In genomic region chr1:25815208-25816111, GRCh38 we compare ENCODE assay signal across 19 cellular contexts. TPM values are rescaled to one million over a fixed set of nuclear protein-coding genes. Genes with fewer than 3 reads are reported as not detected.
"Had no signal": no experiment of that assay in that cellular context is flagged by ENCODE, and none has a peak within 500 bp of the region (broad histone marks: within the 10 kb centered on the region; RNA-seq: fewer than 3 reads in every experiment).

No MANE protein-coding gene starts in this region.

- ATAC-seq: effector memory CD8-positive, alpha-beta T cell; heart right ventricle; left lobe of liver; natural killer cell treated with Interleukin-12 subunit alpha and Interleukin-12 subunit beta and Interleukin-15 and Interleukin-18, amount 100 ng/mL, for 72 hours; right cardiac atrium; stimulated activated naive CD8-positive, alpha-beta T cell treated with anti-CD3 and anti-CD28 coated beads, Interleukin-15, amount 100 ng/mL, for 72 hours had no signal

- H3K9me3 Mint-ChIP-seq: activated naive CD8-positive, alpha-beta T cell treated with anti-CD3 and anti-CD28 coated beads for 36 hours; activated T-cell treated with anti-CD3 and anti-CD28 coated beads, Interleukin-2, amount 50 U/mL, for 24 hours; effector memory CD8-positive, alpha-beta T cell; natural killer cell treated with Interleukin-12 subunit alpha and Interleukin-12 subunit beta and Interleukin-15 and Interleukin-18, amount 100 ng/mL, for 72 hours; stimulated activated naive CD8-positive, alpha-beta T cell treated with anti-CD3 and anti-CD28 coated beads, Interleukin-15, amount 100 ng/mL, for 72 hours; type B pancreatic cell had no signal

- DNase-seq: activated CD4-positive, alpha-beta T cell treated with anti-CD3 and anti-CD28 coated beads, Interleukin-2, amount 50 U/mL, for 48 hours; activated gamma-delta T cell; activated naive CD8-positive, alpha-beta T cell treated with anti-CD3 and anti-CD28 coated beads for 36 hours; activated T-cell treated with anti-CD3 and anti-CD28 coated beads, Interleukin-2, amount 50 U/mL, for 24 hours; amygdala; cerebellar nuclear complex; dermis blood vessel endothelial cell; effector memory CD8-positive, alpha-beta T cell; foreskin melanocyte; heart right ventricle; right cardiac atrium; small intestine; stimulated activated naive CD8-positive, alpha-beta T cell treated with anti-CD3 and anti-CD28 coated beads, Interleukin-15, amount 100 ng/mL, for 72 hours had no signal

- H3K27ac Mint-ChIP-seq: activated naive CD8-positive, alpha-beta T cell treated with anti-CD3 and anti-CD28 coated beads for 36 hours; natural killer cell treated with Interleukin-12 subunit alpha and Interleukin-12 subunit beta and Interleukin-15 and Interleukin-18, amount 100 ng/mL, for 72 hours; type B pancreatic cell had no signal

- H3K4me3 ChIP-seq: heart right ventricle, prostate gland had no signal

- H3K27ac ChIP-seq: epithelial cell of prostate, heart right ventricle, prostate gland had no signal

- H3K36me3 ChIP-seq: prostate gland had no signal

- H3K27me3 Mint-ChIP-seq: activated naive CD8-positive, alpha-beta T cell treated with anti-CD3 and anti-CD28 coated beads for 36 hours; activated T-cell treated with anti-CD3 and anti-CD28 coated beads, Interleukin-2, amount 50 U/mL, for 24 hours; effector memory CD8-positive, alpha-beta T cell; natural killer cell treated with Interleukin-12 subunit alpha and Interleukin-12 subunit beta and Interleukin-15 and Interleukin-18, amount 100 ng/mL, for 72 hours; stimulated activated naive CD8-positive, alpha-beta T cell treated with anti-CD3 and anti-CD28 coated beads, Interleukin-15, amount 100 ng/mL, for 72 hours; type B pancreatic cell had no signal

- H3K4me3 Mint-ChIP-seq: activated naive CD8-positive, alpha-beta T cell treated with anti-CD3 and anti-CD28 coated beads for 36 hours; activated T-cell treated with anti-CD3 and anti-CD28 coated beads, Interleukin-2, amount 50 U/mL, for 24 hours; effector memory CD8-positive, alpha-beta T cell; natural killer cell treated with Interleukin-12 subunit alpha and Interleukin-12 subunit beta and Interleukin-15 and Interleukin-18, amount 100 ng/mL, for 72 hours; stimulated activated naive CD8-positive, alpha-beta T cell treated with anti-CD3 and anti-CD28 coated beads, Interleukin-15, amount 100 ng/mL, for 72 hours; type B pancreatic cell had no signal

- H3K36me3 Mint-ChIP-seq: activated naive CD8-positive, alpha-beta T cell treated with anti-CD3 and anti-CD28 coated beads for 36 hours; brain; natural killer cell treated with Interleukin-12 subunit alpha and Interleukin-12 subunit beta and Interleukin-15 and Interleukin-18, amount 100 ng/mL, for 72 hours; type B pancreatic cell had no signal

- H3K9me3 ChIP-seq: heart right ventricle, prostate gland had no signal

- H3K27me3 ChIP-seq: heart right ventricle had no signal

RNA-seq across cellular contexts. Expression of gene AUNIP, which starts 43.8 kb away (rescaled TPM):
- total RNA-seq: left lobe of liver had no signal
- polyA plus RNA-seq: right cardiac atrium had no signal
